35 cellular contexts compared by ENCODE assay signal in genomic region chr9:119611564-119611963, GRCh38.
"Had no signal": no experiment of that assay in that cellular context is flagged by ENCODE, and none has a peak within 500 bp of the region (broad histone marks: within the 10 kb centered on the region; RNA-seq: fewer than 3 reads in every experiment).

No MANE protein-coding gene starts in this region.

- H3K27ac ChIP-seq: breast epithelium, cardiac muscle cell, colonic mucosa, dorsolateral prefrontal cortex, heart left ventricle had no signal

- H3K36me3 Mint-ChIP-seq: activated naive CD8-positive, alpha-beta T cell; brain had no signal

- H3K9me3 ChIP-seq: breast epithelium, colonic mucosa had no signal

- H3K9me3 Mint-ChIP-seq: activated CD4-positive, alpha-beta memory T cell treated with anti-CD3 and anti-CD28 coated beads, Interleukin-2, amount 10 ng/mL, durations not matched to agents 7 days and 5 days; activated CD4-positive, alpha-beta T cell treated with anti-CD3 and anti-CD28 coated beads, Interleukin-2, amount 10 ng/mL, durations not matched to agents 24 days and 14 days; activated T-cell treated with anti-CD3 and anti-CD28 coated beads, Interleukin-2, amount 50 U/mL, for 24 hours; endodermal cell; T-helper 2 cell treated with Interferon-gamma antibody and Interleukin-4, amounts not matched to agents 5 μg/mL and 100 μg/mL, for 36 hours had no signal

- H3K4me3 ChIP-seq: breast epithelium, cardiac muscle cell, colonic mucosa, dorsolateral prefrontal cortex, heart left ventricle had no signal

- ATAC-seq: activated CD4-positive, alpha-beta T cell treated with anti-CD3 and anti-CD28 coated beads for 36 hours; activated T-helper 17 cell treated with anti-CD3 and anti-CD28 coated beads, Interleukin-2, amount 50 U/mL, for 72 hours; esophagus mucosa; heart left ventricle; T-helper 17 cell had no signal

- DNase-seq: activated CD4-positive, alpha-beta memory T cell treated with anti-CD3 and anti-CD28 coated beads, Interleukin-2, amount 10 ng/mL, durations not matched to agents 7 days and 5 days; activated CD4-positive, alpha-beta T cell treated with anti-CD3 and anti-CD28 coated beads for 36 hours; activated CD4-positive, alpha-beta T cell treated with anti-CD3 and anti-CD28 coated beads, Interleukin-2, amount 10 ng/mL, durations not matched to agents 24 days and 14 days; activated CD4-positive, CD25-positive, alpha-beta regulatory T cell; activated CD4-positive, CD25-positive, alpha-beta regulatory T cell treated with anti-CD3 and anti-CD28 coated beads, Interleukin-2, amount 50 U/mL, for 72 hours; activated CD8-positive, alpha-beta memory T cell treated with anti-CD3 and anti-CD28 coated beads, Interleukin-2, amount 50 U/mL, for 48 hours; activated effector memory CD4-positive, alpha-beta T cell treated with Interleukin-2 at 50 U/mL for 16 hours; activated gamma-delta T cell treated with Interleukin-2 at 50 U/mL for 16 hours; activated naive CD4-positive, alpha-beta T cell treated with anti-CD3 and anti-CD28 coated beads, Interleukin-2, amount 50 U/mL, for 16 hours; activated naive CD4-positive, alpha-beta T cell treated with Interleukin-2 at 50 U/mL for 16 hours; activated T-cell treated with anti-CD3 and anti-CD28 coated beads for 4 hours; activated T-cell treated with anti-CD3 and anti-CD28 coated beads, Interleukin-2, amount 50 U/mL, for 24 hours; amniotic stem cell; aorta; central memory CD4-positive, alpha-beta T cell; cerebellar nuclear complex; colonic mucosa; dorsolateral prefrontal cortex; effector memory CD4-positive, alpha-beta T cell; endodermal cell; foreskin fibroblast; glutamatergic neuron; heart left ventricle; T-helper 1 cell; T-helper 17 cell; T1000 had no signal

- H3K36me3 ChIP-seq: breast epithelium, cardiac muscle cell, colonic mucosa, heart left ventricle had no signal

- H3K27me3 Mint-ChIP-seq: activated CD4-positive, alpha-beta memory T cell treated with anti-CD3 and anti-CD28 coated beads, Interleukin-2, amount 10 ng/mL, durations not matched to agents 7 days and 5 days; activated CD4-positive, alpha-beta T cell treated with anti-CD3 and anti-CD28 coated beads for 36 hours; activated CD4-positive, alpha-beta T cell treated with anti-CD3 and anti-CD28 coated beads, Interleukin-2, amount 10 ng/mL, durations not matched to agents 24 days and 14 days; activated naive CD8-positive, alpha-beta T cell; activated T-cell treated with anti-CD3 and anti-CD28 coated beads, Interleukin-2, amount 50 U/mL, for 24 hours; activated T-helper 17 cell treated with anti-CD3 and anti-CD28 coated beads, Interleukin-2, amount 50 U/mL, for 72 hours; brain; dendritic cell treated with granulocyte-macrophage colony-stimulating factor and Interleukin-4, amounts not matched to agents 40 ng/mL and 50 ng/mL, for 4 days; T-helper 17 cell had no signal

- H3K4me3 Mint-ChIP-seq: activated CD4-positive, alpha-beta memory T cell treated with anti-CD3 and anti-CD28 coated beads, Interleukin-2, amount 10 ng/mL, durations not matched to agents 7 days and 5 days; activated CD4-positive, alpha-beta T cell treated with anti-CD3 and anti-CD28 coated beads for 36 hours; activated CD4-positive, alpha-beta T cell treated with anti-CD3 and anti-CD28 coated beads, Interleukin-2, amount 10 ng/mL, durations not matched to agents 24 days and 14 days; activated naive CD8-positive, alpha-beta T cell; activated T-cell treated with anti-CD3 and anti-CD28 coated beads, Interleukin-2, amount 50 U/mL, for 24 hours; activated T-helper 17 cell treated with anti-CD3 and anti-CD28 coated beads, Interleukin-2, amount 50 U/mL, for 72 hours; brain; dendritic cell treated with granulocyte-macrophage colony-stimulating factor and Interleukin-4, amounts not matched to agents 40 ng/mL and 50 ng/mL, for 4 days; endodermal cell; T-helper 17 cell; T-helper 2 cell treated with Interferon-gamma antibody and Interleukin-4, amounts not matched to agents 5 μg/mL and 100 μg/mL, for 36 hours had no signal

- FAIRE-seq: frontal cortex had no signal

- H3K4me1 Mint-ChIP-seq: activated CD4-positive, alpha-beta memory T cell treated with anti-CD3 and anti-CD28 coated beads, Interleukin-2, amount 10 ng/mL, durations not matched to agents 7 days and 5 days; activated CD4-positive, alpha-beta T cell treated with anti-CD3 and anti-CD28 coated beads for 36 hours; activated CD4-positive, alpha-beta T cell treated with anti-CD3 and anti-CD28 coated beads, Interleukin-2, amount 10 ng/mL, durations not matched to agents 24 days and 14 days; activated T-helper 17 cell treated with anti-CD3 and anti-CD28 coated beads, Interleukin-2, amount 50 U/mL, for 72 hours; brain; T-helper 17 cell had no signal

- H3K4me1 ChIP-seq: breast epithelium, colonic mucosa, heart left ventricle had no signal

- H3K27me3 ChIP-seq: breast epithelium, cardiac muscle cell, colonic mucosa, heart left ventricle had no signal
